13 cellular contexts compared by ENCODE assay signal in genomic region chr3:50584391-50584790, GRCh38. TPM values are rescaled to one million over a fixed set of nuclear protein-coding genes. Genes with fewer than 3 reads are reported as not detected.
DNase-seq lines count a peak whose midpoint lies in the region; ATAC-seq lines count a peak whose summit lies in the region.
"Had no signal": no experiment of that assay in that cellular context is flagged by ENCODE, and none has a peak within 500 bp of the region (broad histone marks: within the 10 kb centered on the region; RNA-seq: fewer than 3 reads in every experiment).

No MANE protein-coding gene starts in this region.

- 78 to 81% methylated on average over 2 of the region's 2 CpGs for WGBS in aorta, 2 donors

- H3K27ac ChIP-seq in skeletal muscle tissue (ENCODE audit: low read depth, low read length) (peak overlapping the region; percentile 88), aorta (ENCODE audit: low read depth in 1 of 2, low read length in 2 of 2) (no peak overlapping the region)
- H3K27ac ChIP-seq: transverse colon had no signal

- H3K9ac ChIP-seq in skeletal muscle tissue (ENCODE audit: low read depth in 1 of 3, low read length in 3 of 3), result peak overlapping the region in 1 of 3 donors; percentile 51

- H3K4me3 Mint-ChIP-seq in activated CD4-positive, alpha-beta T cell treated with anti-CD3 and anti-CD28 coated beads, Interleukin-2, amount 10 ng/mL, durations not matched to agents 7 days and 5 days, result no peak overlapping the region
- no peak overlapping the region for H3K4me3 Mint-ChIP-seq in activated CD8-positive, alpha-beta T cell treated with anti-CD3 and anti-CD28 coated beads, Interleukin-2, amount 10 ng/mL, durations not matched to agents 7 days and 5 days

- intact Hi-C loops in left ventricle myocardium superior (cut with micrococcal nuclease), result no loop called here
- intact Hi-C loops in aorta (cut with DNase I), result no loop called here

- H3K4me3 ChIP-seq in skeletal muscle tissue (ENCODE audit: low read length in 3 of 3) (peak overlapping the region in 1 of 3 donors; percentile 10), aorta (ENCODE audit: low read length in 2 of 2) (no peak overlapping the region)
- H3K4me3 ChIP-seq: transverse colon had no signal

- peaks cover 85% of the 10 kb centered on the region for H3K4me1 Mint-ChIP-seq in activated CD4-positive, alpha-beta T cell treated with anti-CD3 and anti-CD28 coated beads, Interleukin-2, amount 10 ng/mL, durations not matched to agents 7 days and 5 days
- H3K4me1 Mint-ChIP-seq in activated CD8-positive, alpha-beta T cell treated with anti-CD3 and anti-CD28 coated beads, Interleukin-2, amount 10 ng/mL, durations not matched to agents 7 days and 5 days (ENCODE audit: low read depth), result peaks cover 97% of the 10 kb centered on the region

- peak overlapping the region; percentile 12 for H3K27ac Mint-ChIP-seq in activated CD4-positive, alpha-beta T cell treated with anti-CD3 and anti-CD28 coated beads, Interleukin-2, amount 10 ng/mL, durations not matched to agents 7 days and 5 days
- H3K27ac Mint-ChIP-seq in activated CD8-positive, alpha-beta T cell treated with anti-CD3 and anti-CD28 coated beads, Interleukin-2, amount 10 ng/mL, durations not matched to agents 7 days and 5 days, result peak overlapping the region; percentile 78

- peaks cover 68 to 91% (median 76%) of the 10 kb centered on the region in 3 donors for H3K4me1 ChIP-seq in skeletal muscle tissue (ENCODE audit: control insufficient read depth in 3 of 3, insufficient read depth in 3 of 3, low read length in 3 of 3)
- no peaks in the 10 kb centered on the region for H3K4me1 ChIP-seq in aorta (ENCODE audit: control insufficient read depth in 1 of 2, insufficient read depth in 2 of 2, low read length in 2 of 2)
- H3K4me1 ChIP-seq: transverse colon had no signal

- POLR2A ChIA-PET in activated CD4-positive, alpha-beta T cell treated with anti-CD3 and anti-CD28 coated beads, Interleukin-2, amount 10 ng/mL, durations not matched to agents 7 days and 5 days (lab: Charles Lee), result no interaction called here
- POLR2A ChIA-PET in activated CD8-positive, alpha-beta T cell treated with anti-CD3 and anti-CD28 coated beads, Interleukin-2, amount 10 ng/mL, durations not matched to agents 7 days and 5 days (lab: Charles Lee), result interaction anchor here (1.0 to 2.1 kb wide), 5 partner anchors 10 to 25 kb away, joined by 3 to 7 read pairs (median 4); partner anchors contain the start of gene HEMK1

- CTCF ChIA-PET in activated CD4-positive, alpha-beta T cell treated with anti-CD3 and anti-CD28 coated beads, Interleukin-2, amount 10 ng/mL, durations not matched to agents 7 days and 5 days (lab: Charles Lee), result interaction anchor here (0.6 to 17.2 kb wide), 3 partner anchors 5 to 30 kb away, joined by 3 to 284 read pairs (median 7); no protein-coding TSS in a partner anchor
- CTCF ChIA-PET in activated CD8-positive, alpha-beta T cell treated with anti-CD3 and anti-CD28 coated beads, Interleukin-2, amount 10 ng/mL, durations not matched to agents 7 days and 5 days (lab: Charles Lee), result interaction anchor here (24.5 kb wide), 1 partner anchor 26 kb away, joined by 1321 read pairs; the partner anchor contains the start of genes CISH and MAPKAPK3

- no peaks in the 10 kb centered on the region for H3K27me3 Mint-ChIP-seq in activated CD4-positive, alpha-beta T cell treated with anti-CD3 and anti-CD28 coated beads, Interleukin-2, amount 10 ng/mL, durations not matched to agents 7 days and 5 days
- no peaks in the 10 kb centered on the region for H3K27me3 Mint-ChIP-seq in activated CD8-positive, alpha-beta T cell treated with anti-CD3 and anti-CD28 coated beads, Interleukin-2, amount 10 ng/mL, durations not matched to agents 7 days and 5 days (ENCODE audit: low read depth)

- H3K9me3 Mint-ChIP-seq in activated CD4-positive, alpha-beta T cell treated with anti-CD3 and anti-CD28 coated beads, Interleukin-2, amount 10 ng/mL, durations not matched to agents 7 days and 5 days, result no peaks in the 10 kb centered on the region
- H3K9me3 Mint-ChIP-seq in activated CD8-positive, alpha-beta T cell treated with anti-CD3 and anti-CD28 coated beads, Interleukin-2, amount 10 ng/mL, durations not matched to agents 7 days and 5 days (ENCODE audit: insufficient read depth), result no peaks in the 10 kb centered on the region

- no peak for ATAC-seq in activated CD8-positive, alpha-beta T cell treated with anti-CD3 and anti-CD28 coated beads, Interleukin-2, amount 10 ng/mL, durations not matched to agents 7 days and 5 days
- peak; percentile 1 for ATAC-seq in left ventricle myocardium superior
- no peak for ATAC-seq in aorta (ENCODE audit: low FRiP score)

- H3K27me3 ChIP-seq in skeletal muscle tissue (ENCODE audit: control insufficient read depth in 3 of 3, insufficient read depth in 3 of 3, low read length in 3 of 3), result no peaks in the 10 kb centered on the region
- no peaks in the 10 kb centered on the region for H3K27me3 ChIP-seq in aorta (ENCODE audit: control insufficient read depth in 1 of 2, insufficient read depth in 2 of 2, low read length in 1 of 2)
- H3K27me3 ChIP-seq: transverse colon had no signal

- no peaks in the 10 kb centered on the region for H3K9me3 ChIP-seq in skeletal muscle tissue (ENCODE audit: control insufficient read depth in 3 of 3, low read length in 3 of 3)
- H3K9me3 ChIP-seq in aorta (ENCODE audit: control insufficient read depth, low read length), result no peaks in the 10 kb centered on the region
- H3K9me3 ChIP-seq: transverse colon had no signal

- H3K36me3 Mint-ChIP-seq in activated CD4-positive, alpha-beta T cell treated with anti-CD3 and anti-CD28 coated beads, Interleukin-2, amount 10 ng/mL, durations not matched to agents 7 days and 5 days (ENCODE audit: low read depth), result peaks cover 64% of the 10 kb centered on the region
- peaks cover 92% of the 10 kb centered on the region for H3K36me3 Mint-ChIP-seq in activated CD8-positive, alpha-beta T cell treated with anti-CD3 and anti-CD28 coated beads, Interleukin-2, amount 10 ng/mL, durations not matched to agents 7 days and 5 days (ENCODE audit: low read depth)

- no peak for DNase-seq in activated CD4-positive, alpha-beta T cell treated with anti-CD3 and anti-CD28 coated beads, Interleukin-2, amount 10 ng/mL, durations not matched to agents 7 days and 5 days
- DNase-seq in activated CD4-positive, alpha-beta T cell treated with anti-CD3 and anti-CD28 coated beads, Interleukin-2, amount 50 U/mL, for 48 hours, result no peak
- no peak for DNase-seq in activated CD8-positive, alpha-beta T cell treated with anti-CD3 and anti-CD28 coated beads, Interleukin-2, amount 10 ng/mL, durations not matched to agents 7 days and 5 days
- DNase-seq in left ventricle myocardium superior (no peak), T1000 (lab: John Stamatoyannopoulos, UW) (no peak), SIG-M5 (lab: John Stamatoyannopoulos, UW) (no peak), aorta (no peak)
- DNase-seq: activated CD4-positive, alpha-beta T cell treated with anti-CD3 and anti-CD28 coated beads for 1 hour; H7; NCI-H1436; NCI-H524 treated with DMSO at 0.1 percent for 48 hours; transverse colon had no signal

- H3K36me3 ChIP-seq in skeletal muscle tissue (ENCODE audit: control insufficient read depth in 3 of 3, insufficient read depth in 3 of 3, low read length in 3 of 3) (peaks cover 0 to 16% (median 9%) of the 10 kb centered on the region in 3 donors), aorta (ENCODE audit: control insufficient read depth in 1 of 2, insufficient read depth in 2 of 2, low read length in 1 of 2) (no peaks in the 10 kb centered on the region)
- H3K36me3 ChIP-seq: transverse colon had no signal

RNA-seq across cellular contexts. Expression of gene HEMK1, which starts 15.1 kb away (rescaled TPM):
- total RNA-seq in activated CD4-positive, alpha-beta T cell treated with anti-CD3 and anti-CD28 coated beads, Interleukin-2, amount 10 ng/mL, durations not matched to agents 7 days and 5 days, result 10 to 100 TPM; 42.3 to 49.0 TPM
- total RNA-seq in activated CD8-positive, alpha-beta T cell treated with anti-CD3 and anti-CD28 coated beads, Interleukin-2, amount 10 ng/mL, durations not matched to agents 7 days and 5 days, result 10 to 100 TPM; 83.3 to 86.0 TPM
- 15.3 TPM for total RNA-seq in left ventricle myocardium superior
- 7.8 TPM for total RNA-seq in skeletal muscle tissue
- 10 to 100 TPM; 12.0 to 21.3 TPM for total RNA-seq in aorta
- polyA plus RNA-seq in aorta, result 10 to 100 TPM; 11.0 to 18.3 TPM

RNA-seq across cellular contexts. Expression of gene C3orf18, which starts 16.8 kb away (rescaled TPM):
- total RNA-seq in activated CD4-positive, alpha-beta T cell treated with anti-CD3 and anti-CD28 coated beads, Interleukin-2, amount 10 ng/mL, durations not matched to agents 7 days and 5 days, result 10 to 100 TPM; 29.0 to 33.9 TPM
- 10 to 100 TPM; 58.5 to 61.6 TPM for total RNA-seq in activated CD8-positive, alpha-beta T cell treated with anti-CD3 and anti-CD28 coated beads, Interleukin-2, amount 10 ng/mL, durations not matched to agents 7 days and 5 days
- total RNA-seq in left ventricle myocardium superior (51.0 TPM), skeletal muscle tissue (11.5 TPM), aorta (10 to 100 TPM in 1 of 2 donors, 1 to 10 TPM in 1; 8.8 to 15.9 TPM)
- polyA plus RNA-seq in aorta, result 10 to 100 TPM; 16.4 to 18.0 TPM

RNA-seq across cellular contexts. Expression of gene CISH, which starts 27.2 kb away (rescaled TPM):
- 100 to 1,000 TPM; 300 to 308 TPM for total RNA-seq in activated CD4-positive, alpha-beta T cell treated with anti-CD3 and anti-CD28 coated beads, Interleukin-2, amount 10 ng/mL, durations not matched to agents 7 days and 5 days
- total RNA-seq in activated CD8-positive, alpha-beta T cell treated with anti-CD3 and anti-CD28 coated beads, Interleukin-2, amount 10 ng/mL, durations not matched to agents 7 days and 5 days, result 100 to 1,000 TPM; 380 to 394 TPM
- 10.2 TPM for total RNA-seq in left ventricle myocardium superior
- 4.7 TPM for total RNA-seq in skeletal muscle tissue
- total RNA-seq in aorta, result 10 to 100 TPM in 1 of 2 donors, 1 to 10 TPM in 1; 8.3 to 10.1 TPM
- 1 to 10 TPM; 1.5 to 3.6 TPM for polyA plus RNA-seq in aorta

RNA-seq across cellular contexts. Expression of gene MAPKAPK3, which starts 32.6 kb away (rescaled TPM):
- total RNA-seq in activated CD4-positive, alpha-beta T cell treated with anti-CD3 and anti-CD28 coated beads, Interleukin-2, amount 10 ng/mL, durations not matched to agents 7 days and 5 days, result 100 to 1,000 TPM; 135 to 140 TPM
- 100 to 1,000 TPM; 224 to 225 TPM for total RNA-seq in activated CD8-positive, alpha-beta T cell treated with anti-CD3 and anti-CD28 coated beads, Interleukin-2, amount 10 ng/mL, durations not matched to agents 7 days and 5 days
- 473 TPM for total RNA-seq in left ventricle myocardium superior
- total RNA-seq in skeletal muscle tissue, result 20.9 TPM
- 10 to 100 TPM; 23.7 to 24.8 TPM for total RNA-seq in aorta
- 10 to 100 TPM; 13.0 to 18.3 TPM for polyA plus RNA-seq in aorta

Comparison
In these comparisons a context has a peak if more than half of its experiments do, and no peak if none do; other contexts are left out.
1. RNA of gene CISH, which starts 27.2 kb away (total RNA-seq): 380 to 394 TPM in activated CD8-positive, alpha-beta T cell treated with anti-CD3 and anti-CD28 coated beads, Interleukin-2, amount 10 ng/mL, durations not matched to agents 7 days and 5 days and 300 to 308 TPM in activated CD4-positive, alpha-beta T cell treated with anti-CD3 and anti-CD28 coated beads, Interleukin-2, amount 10 ng/mL, durations not matched to agents 7 days and 5 days; 10.2 TPM in left ventricle myocardium superior (single experiment), 8.3 to 10.1 TPM in aorta and 4.7 TPM in skeletal muscle tissue (single experiment); every median in the first group is over 10 times any median in the second.